ENCODE assay signal across 24 cellular contexts in genomic region chr16:86595983-86596605, GRCh38. TPM values are rescaled to one million over a fixed set of nuclear protein-coding genes. Genes with fewer than 3 reads are reported as not detected.
"Had no signal": no experiment of that assay in that cellular context is flagged by ENCODE, and none has a peak within 500 bp of the region (broad histone marks: within the 10 kb centered on the region; RNA-seq: fewer than 3 reads in every experiment).

No MANE protein-coding gene starts in this region.

- H3K9me3 Mint-ChIP-seq: activated CD4-positive, alpha-beta memory T cell treated with anti-CD3 and anti-CD28 coated beads, Interleukin-2, amount 10 ng/mL, durations not matched to agents 7 days and 5 days; activated CD4-positive, alpha-beta T cell treated with anti-CD3 and anti-CD28 coated beads, Interleukin-2, amount 10 ng/mL, durations not matched to agents 24 days and 14 days; immature natural killer cell had no signal

- H3K4me1 Mint-ChIP-seq: activated CD4-positive, alpha-beta memory T cell treated with anti-CD3 and anti-CD28 coated beads, Interleukin-2, amount 10 ng/mL, durations not matched to agents 7 days and 5 days; immature natural killer cell; naive B cell had no signal

- H3K36me3 ChIP-seq: left lung, spleen, upper lobe of right lung had no signal

- H3K9me3 ChIP-seq: left lung, spleen, testis, upper lobe of right lung had no signal

- ATAC-seq: activated CD4-positive, CD25-positive, alpha-beta regulatory T cell treated with anti-CD3 and anti-CD28 coated beads, Interleukin-2, amount 50 U/mL, for 24 hours; activated T-cell treated with anti-CD3 and anti-CD28 coated beads, Interleukin-2, amount 50 U/mL, for 72 hours; left lung; sciatic nerve; upper lobe of right lung had no signal

- H3K27ac ChIP-seq: hepatocyte, left lung, spleen, testis, upper lobe of right lung, VCaP had no signal

- H3K27ac Mint-ChIP-seq: activated CD4-positive, alpha-beta memory T cell treated with anti-CD3 and anti-CD28 coated beads, Interleukin-2, amount 10 ng/mL, durations not matched to agents 7 days and 5 days; activated CD4-positive, alpha-beta T cell treated with anti-CD3 and anti-CD28 coated beads, Interleukin-2, amount 10 ng/mL, durations not matched to agents 24 days and 14 days; activated T-cell treated with anti-CD3 and anti-CD28 coated beads, Interleukin-2, amount 50 U/mL, for 72 hours; immature natural killer cell; naive B cell had no signal

- H3K4me3 ChIP-seq: hepatocyte, left lung, lung, spleen, testis, upper lobe of right lung had no signal

- DNase-seq: activated CD4-positive, alpha-beta memory T cell treated with anti-CD3 and anti-CD28 coated beads, Interleukin-2, amount 10 ng/mL, durations not matched to agents 7 days and 5 days; activated CD4-positive, alpha-beta T cell treated with anti-CD3 and anti-CD28 coated beads, Interleukin-2, amount 10 ng/mL, durations not matched to agents 24 days and 14 days; activated effector memory CD4-positive, alpha-beta T cell treated with anti-CD3 and anti-CD28 coated beads, Interleukin-2, amount 50 U/mL, for 16 hours; activated naive CD4-positive, alpha-beta T cell treated with anti-CD3 and anti-CD28 coated beads, Interleukin-2, amount 50 U/mL, for 16 hours; activated T-cell treated with anti-CD3 and anti-CD28 coated beads, Interleukin-2, amount 50 U/mL, for 72 hours; cerebellar nuclear complex; erythroblast; glutamatergic neuron; immature natural killer cell; left lung; naive B cell; nucleus accumbens; spleen; stimulated activated CD4-positive, alpha-beta T cell treated with anti-CD3 and anti-CD28 coated beads, Interleukin-4, amount 100 ng/mL, for 1 hour; stimulated activated naive CD4-positive, alpha-beta T cell; testis; upper lobe of right lung had no signal

- H3K4me3 Mint-ChIP-seq: activated CD4-positive, alpha-beta memory T cell treated with anti-CD3 and anti-CD28 coated beads, Interleukin-2, amount 10 ng/mL, durations not matched to agents 7 days and 5 days; activated CD4-positive, alpha-beta T cell treated with anti-CD3 and anti-CD28 coated beads, Interleukin-2, amount 10 ng/mL, durations not matched to agents 24 days and 14 days; activated T-cell treated with anti-CD3 and anti-CD28 coated beads, Interleukin-2, amount 50 U/mL, for 72 hours; immature natural killer cell; naive B cell had no signal

- H3K27me3 ChIP-seq: testis had no signal

- H3K4me1 ChIP-seq: left lung, spleen, testis, upper lobe of right lung had no signal

- H3K36me3 Mint-ChIP-seq: immature natural killer cell had no signal

RNA-seq across cellular contexts. Expression of gene FOXL1, which starts 17.7 kb away (rescaled TPM):
- total RNA-seq: activated CD4-positive, alpha-beta memory T cell treated with anti-CD3 and anti-CD28 coated beads, Interleukin-2, amount 10 ng/mL, durations not matched to agents 7 days and 5 days; spleen; T-helper 2 cell treated with Interferon-gamma antibody and Interleukin-4, amounts not matched to agents 100 ng/mL and 5 ng/mL, for 36 hours had no signal
- polyA plus RNA-seq: immature natural killer cell had no signal

RNA-seq across cellular contexts. Expression of gene FOXC2, which starts 29.5 kb away (rescaled TPM):
- total RNA-seq: activated CD4-positive, alpha-beta memory T cell treated with anti-CD3 and anti-CD28 coated beads, Interleukin-2, amount 10 ng/mL, durations not matched to agents 7 days and 5 days; activated CD4-positive, alpha-beta T cell treated with anti-CD3 and anti-CD28 coated beads, Interleukin-2, amount 10 ng/mL, durations not matched to agents 24 days and 14 days; activated T-cell treated with anti-CD3 and anti-CD28 coated beads, Interleukin-2, amount 50 U/mL, for 72 hours; hepatocyte; spleen; T-helper 2 cell treated with Interferon-gamma antibody and Interleukin-4, amounts not matched to agents 100 ng/mL and 5 ng/mL, for 36 hours had no signal
- polyA plus RNA-seq: immature natural killer cell, neural cell had no signal
